In the genomic region with DNA sequence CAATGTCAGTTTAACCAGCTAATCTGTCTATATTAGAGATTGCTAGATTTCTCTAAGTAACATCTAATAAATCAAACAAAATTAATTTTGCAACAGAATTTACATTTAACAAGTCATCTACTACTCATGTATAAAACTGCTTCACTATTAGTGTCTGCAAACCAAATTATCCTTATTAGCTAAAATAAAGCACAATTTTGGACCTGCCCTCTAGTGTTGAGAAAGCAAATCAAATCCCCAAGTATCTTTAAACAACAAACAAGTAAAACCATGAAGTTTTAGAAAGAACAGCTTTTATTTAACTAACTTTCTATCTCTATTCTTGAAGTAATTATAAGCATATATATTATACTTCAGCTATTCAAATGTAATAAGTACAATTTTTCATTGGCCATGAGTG, we compare ENCODE assay signal across 10 cellular contexts.
DNase-seq lines count a peak whose midpoint lies in the region; ATAC-seq and TF ChIP-seq lines count a peak whose summit lies in the region.
"Had no signal": no experiment of that assay in that cellular context is flagged by ENCODE, and none has a peak within 500 bp of the region (broad histone marks: within the 10 kb centered on the region; RNA-seq: fewer than 3 reads in every experiment).

No MANE protein-coding gene starts in this region.

- no peaks in the 10 kb centered on the region for H3K9me2 ChIP-seq in Loucy (replicated peaks; ENCODE audit: low read depth, low read length)

- H3K9ac ChIP-seq in DND-41 (ENCODE audit: low read depth, low read length) (no peak overlapping the region), Loucy (ENCODE audit: low read depth, low read length, poor library complexity, severe bottlenecking) (no peak overlapping the region)

- H2AFZ ChIP-seq in DND-41 (ENCODE audit: low read depth, low read length) = no peak overlapping the region
- no peak overlapping the region for H2AFZ ChIP-seq in Loucy (ENCODE audit: low read length)
- H2AFZ ChIP-seq in osteoblast (ENCODE audit: low read length) = no peak overlapping the region

- ATAC-seq in DND-41 (ENCODE audit: insufficient read depth, low read depth) (no peak), GM18907 (IDR thresholded peaks at IDR 0.05; ENCODE audit: unreplicated experiment) (no peak)
- ATAC-seq: left lobe of liver had no signal

- H3K27ac ChIP-seq in DND-41 (ENCODE audit: low read length) (no peak overlapping the region), osteoblast (ENCODE audit: low read depth, low read length) (no peak overlapping the region)
- no peak overlapping the region for H3K27ac ChIP-seq in effector memory CD4-positive, alpha-beta T cell (ENCODE audit: insufficient read depth, low read length, poor library complexity, severe bottlenecking)

- peak; percentile 39 for TF ChIP-seq CTCF in DND-41 (IDR thresholded peaks at IDR 0.05; ENCODE audit: borderline replicate concordance, extremely low read depth, low read length, poor library complexity, severe bottlenecking)
- TF ChIP-seq CTCF in Loucy (conservative IDR thresholded peaks at IDR 0.05; ENCODE audit: low read length) = peak; percentile 65
- TF ChIP-seq CTCF in choroid plexus epithelial cell (conservative IDR thresholded peaks at IDR 0.05; ENCODE audit: low read depth, low read length) = peak; percentile 61
- peak; percentile 52 for TF ChIP-seq CTCF in osteoblast (IDR thresholded peaks at IDR 0.05; ENCODE audit: extremely low read depth, low read depth, low read length)

- H3K4me3 ChIP-seq in DND-41 (ENCODE audit: low read depth in 1 of 2, low read length in 2 of 2) (no peak overlapping the region), Loucy (ENCODE audit: low read length, poor library complexity, severe bottlenecking) (no peak overlapping the region), choroid plexus epithelial cell (ENCODE audit: low read depth, low read length) (no peak overlapping the region), osteoblast (ENCODE audit: insufficient read depth, low read length) (no peak overlapping the region)
- H3K4me3 ChIP-seq in effector memory CD4-positive, alpha-beta T cell (ENCODE audit: insufficient read depth, low read depth, low read length, poor library complexity, severe bottlenecking) = no peak overlapping the region

- H3K4me1 ChIP-seq in DND-41 (ENCODE audit: insufficient read depth, low read length) = no peaks in the 10 kb centered on the region
- H3K4me1 ChIP-seq in Loucy (ENCODE audit: insufficient read depth, low read length, poor library complexity, severe bottlenecking) = no peaks in the 10 kb centered on the region
- H3K4me1 ChIP-seq in osteoblast (ENCODE audit: insufficient read depth, low read length) = no peaks in the 10 kb centered on the region
- no peaks in the 10 kb centered on the region for H3K4me1 ChIP-seq in effector memory CD4-positive, alpha-beta T cell (ENCODE audit: control insufficient read depth, insufficient read depth, low read length, poor library complexity, severe bottlenecking)

- H3K4me2 ChIP-seq in DND-41 (ENCODE audit: insufficient read depth, low read length) = no peak overlapping the region
- H3K4me2 ChIP-seq in Loucy (ENCODE audit: low read depth, low read length, poor library complexity, severe bottlenecking) = no peak overlapping the region
- no peak overlapping the region for H3K4me2 ChIP-seq in osteoblast (ENCODE audit: insufficient read depth, low read length)

- H3K36me3 ChIP-seq in DND-41 (ENCODE audit: insufficient read depth, low read length) (peaks cover 30% of the 10 kb centered on the region; the same call in 1 of the 2 replicates), Loucy (ENCODE audit: insufficient read depth, low read length) (peaks cover 24% of the 10 kb centered on the region; the same call in 1 of the 2 replicates), osteoblast (ENCODE audit: insufficient read depth, low read length) (peaks cover 6% of the 10 kb centered on the region)
- H3K36me3 ChIP-seq in effector memory CD4-positive, alpha-beta T cell (ENCODE audit: control insufficient read depth, insufficient read depth, low read length) = no peaks in the 10 kb centered on the region

- no peaks in the 10 kb centered on the region for H3K27me3 ChIP-seq in DND-41 (ENCODE audit: insufficient read depth, low read length, poor library complexity)
- H3K27me3 ChIP-seq in Loucy (ENCODE audit: insufficient read depth, low read length, poor library complexity, severe bottlenecking) = no peaks in the 10 kb centered on the region
- H3K27me3 ChIP-seq in osteoblast (ENCODE audit: insufficient read depth, low read length) = no peaks in the 10 kb centered on the region
- H3K27me3 ChIP-seq in effector memory CD4-positive, alpha-beta T cell (replicated peaks; ENCODE audit: control insufficient read depth, insufficient read depth, low read length, poor library complexity, severe bottlenecking) = no peaks in the 10 kb centered on the region

- H4K20me1 ChIP-seq in DND-41 (ENCODE audit: insufficient read depth, low read length) (no peaks in the 10 kb centered on the region), Loucy (ENCODE audit: insufficient read depth, low read length, poor library complexity, severe bottlenecking) (no peaks in the 10 kb centered on the region), osteoblast (ENCODE audit: insufficient read depth, low read length) (no peaks in the 10 kb centered on the region)

- no peaks in the 10 kb centered on the region for H3F3A ChIP-seq in Loucy (ENCODE audit: low read depth)

- DNase-seq in DND-41 = no peak
- DNase-seq in choroid plexus epithelial cell (ENCODE audit: low read depth) = peak; percentile 43
- DNase-seq in osteoblast (ENCODE audit: insufficient read length, low spot score, missing footprints) = no peak
- no peak for DNase-seq in effector memory CD4-positive, alpha-beta T cell
- DNase-seq in iPS-NIHi11 (ENCODE audit: low spot score) = no peak
- DNase-seq in NOMO-1 treated with dmso at 0.1 percent for 144 hours (lab: John Stamatoyannopoulos, UW; ENCODE audit: unreplicated experiment) = no peak
- DNase-seq: NCI-H2081 treated with DMSO at 0.1 percent for 48 hours had no signal

- H3K9me3 ChIP-seq in DND-41 (ENCODE audit: insufficient read depth, low read length, severe bottlenecking) (no peaks in the 10 kb centered on the region), Loucy (ENCODE audit: insufficient read depth, low read depth, low read length) (no peaks in the 10 kb centered on the region), osteoblast (ENCODE audit: low read depth, low read length) (no peaks in the 10 kb centered on the region)
- no peaks in the 10 kb centered on the region for H3K9me3 ChIP-seq in effector memory CD4-positive, alpha-beta T cell (ENCODE audit: control insufficient read depth, low read length)

- H3K79me2 ChIP-seq in DND-41 (ENCODE audit: insufficient read depth, low read length) (no peaks in the 10 kb centered on the region), Loucy (ENCODE audit: insufficient read depth, low read length) (no peaks in the 10 kb centered on the region), osteoblast (ENCODE audit: insufficient read depth, low read length) (no peaks in the 10 kb centered on the region)
